In the genomic region with DNA sequence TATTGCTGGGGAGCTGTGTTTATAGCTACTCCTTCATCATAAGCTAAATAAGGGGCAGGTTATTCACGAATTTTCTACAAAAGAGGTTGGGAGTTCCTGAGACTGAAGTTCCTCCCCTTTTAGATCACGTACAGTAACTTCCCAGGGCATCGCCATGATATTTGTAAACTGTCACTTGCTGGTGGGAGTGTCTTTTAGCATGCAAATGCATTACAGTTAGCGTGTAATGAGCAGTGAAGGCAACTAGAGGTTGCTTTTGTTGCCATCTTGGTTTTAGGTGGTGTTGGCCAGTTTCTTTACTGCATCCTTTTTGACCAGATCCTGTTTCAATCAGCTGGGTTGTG, we compare ENCODE assay signal across 25 cellular contexts.
DNase-seq lines count a peak whose midpoint lies in the region; FAIRE-seq and TF ChIP-seq lines count a peak whose summit lies in the region.
"Had no signal": no experiment of that assay in that cellular context is flagged by ENCODE, and none has a peak within 500 bp of the region (broad histone marks: within the 10 kb centered on the region; RNA-seq: fewer than 3 reads in every experiment).

No MANE protein-coding gene starts in this region.

- CTCF ChIA-PET in AG04450 (lab: Charles Lee), result interaction anchor here (1.0 to 3.4 kb wide), 2 partner anchors 20 to 111 kb away, joined by 3 to 17 read pairs; no protein-coding TSS in a partner anchor

- H3K4me1 Mint-ChIP-seq in T-helper 2 cell treated with Interferon-gamma antibody and Interleukin-4, amounts not matched to agents 5 μg/mL and 100 μg/mL, for 36 hours (ENCODE audit: low read depth), result peaks cover 4% of the 10 kb centered on the region
- H3K4me1 Mint-ChIP-seq: activated B cell treated with CpG ODN at 0.5 μM for 24 hours, memory B cell, T-helper 17 cell had no signal

- no peaks in the 10 kb centered on the region for H3K9me3 Mint-ChIP-seq in T-helper 2 cell treated with Interferon-gamma antibody and Interleukin-4, amounts not matched to agents 5 μg/mL and 100 μg/mL, for 36 hours
- H3K9me3 Mint-ChIP-seq: activated B cell treated with CpG ODN at 0.5 μM for 24 hours; activated CD4-positive, alpha-beta memory T cell treated with anti-CD3 and anti-CD28 coated beads for 36 hours; memory B cell; natural killer cell treated with Interleukin-12 subunit alpha and Interleukin-12 subunit beta and Interleukin-15 and Interleukin-18, amount 100 ng/mL, for 72 hours had no signal

- TF ChIP-seq CTCF in AG04450 (IDR thresholded peaks at IDR 0.05; ENCODE audit: low read depth, low read length) (no peak), WI38 (IDR thresholded peaks at IDR 0.05; ENCODE audit: low read depth, low read length) (no peak), fibroblast of villous mesenchyme (IDR thresholded peaks at IDR 0.05; ENCODE audit: insufficient read depth, low read depth, low read length) (no peak), osteoblast (IDR thresholded peaks at IDR 0.05; ENCODE audit: extremely low read depth, low read depth, low read length) (no peak)

- peak overlapping the region; percentile 55 for H3K4me2 ChIP-seq in osteoblast (ENCODE audit: insufficient read depth, low read length)

- H3K4me3 Mint-ChIP-seq in T-helper 2 cell treated with Interferon-gamma antibody and Interleukin-4, amounts not matched to agents 5 μg/mL and 100 μg/mL, for 36 hours, result no peak overlapping the region
- H3K4me3 Mint-ChIP-seq: activated B cell treated with CpG ODN at 0.5 μM for 24 hours; activated CD4-positive, alpha-beta memory T cell treated with anti-CD3 and anti-CD28 coated beads for 36 hours; memory B cell; natural killer cell treated with Interleukin-12 subunit alpha and Interleukin-12 subunit beta and Interleukin-15 and Interleukin-18, amount 100 ng/mL, for 72 hours; T-helper 17 cell had no signal

- H3K27ac Mint-ChIP-seq in T-helper 2 cell treated with Interferon-gamma antibody and Interleukin-4, amounts not matched to agents 5 μg/mL and 100 μg/mL, for 36 hours, result no peak overlapping the region
- H3K27ac Mint-ChIP-seq: activated B cell treated with CpG ODN at 0.5 μM for 24 hours; activated CD4-positive, alpha-beta memory T cell treated with anti-CD3 and anti-CD28 coated beads for 36 hours; memory B cell; natural killer cell treated with Interleukin-12 subunit alpha and Interleukin-12 subunit beta and Interleukin-15 and Interleukin-18, amount 100 ng/mL, for 72 hours; T-helper 17 cell had no signal

- no peak for FAIRE-seq in HTR-8/SVneo (lab: Jason Lieb, UNC)
- FAIRE-seq: G401.6 had no signal

- peaks cover 3% of the 10 kb centered on the region for H3K4me1 ChIP-seq in osteoblast (ENCODE audit: insufficient read depth, low read length)
- H3K4me1 ChIP-seq: adrenal gland, gastrocnemius medialis, psoas muscle, SJCRH30, vagina had no signal

- no peaks in the 10 kb centered on the region for H3K36me3 Mint-ChIP-seq in T-helper 2 cell treated with Interferon-gamma antibody and Interleukin-4, amounts not matched to agents 5 μg/mL and 100 μg/mL, for 36 hours (ENCODE audit: low read depth)
- H3K36me3 Mint-ChIP-seq: activated CD4-positive, alpha-beta memory T cell treated with anti-CD3 and anti-CD28 coated beads for 36 hours; memory B cell; natural killer cell treated with Interleukin-12 subunit alpha and Interleukin-12 subunit beta and Interleukin-15 and Interleukin-18, amount 100 ng/mL, for 72 hours had no signal

- no peaks in the 10 kb centered on the region for H3K36me3 ChIP-seq in osteoblast (ENCODE audit: insufficient read depth, low read length)
- H3K36me3 ChIP-seq: adrenal gland, gastrocnemius medialis, SJCRH30, vagina had no signal

- H3K4me3 ChIP-seq in AG04450 (ENCODE audit: low read depth, low read length), result 0 out of 2 replicates have a peak overlapping the region, but pooled peaks have one; percentile 17
- H3K4me3 ChIP-seq in WI38 (ENCODE audit: low read depth, low read length), result peak overlapping the region; percentile 3; the same call in 1 of the 2 replicates
- peak overlapping the region; percentile 31 for H3K4me3 ChIP-seq in fibroblast of villous mesenchyme (ENCODE audit: low read depth, low read length)
- H3K4me3 ChIP-seq in osteoblast (ENCODE audit: insufficient read depth, low read length), result peak overlapping the region; percentile 31
- H3K4me3 ChIP-seq: gastrocnemius medialis, psoas muscle, SJCRH30 had no signal

- no peaks in the 10 kb centered on the region for H3K9me3 ChIP-seq in AG04450 (ENCODE audit: control insufficient read depth, insufficient read depth, low read length)
- H3K9me3 ChIP-seq in osteoblast (ENCODE audit: low read depth, low read length), result no peaks in the 10 kb centered on the region
- H3K9me3 ChIP-seq: adrenal gland, gastrocnemius medialis, psoas muscle, SJCRH30, vagina had no signal

- H3K27me3 Mint-ChIP-seq in T-helper 2 cell treated with Interferon-gamma antibody and Interleukin-4, amounts not matched to agents 5 μg/mL and 100 μg/mL, for 36 hours (ENCODE audit: low read depth), result peaks cover 14% of the 10 kb centered on the region

- POLR2A ChIA-PET in AG04450 (lab: Yijun Ruan, JAX), result no interaction called here

- H3K27ac ChIP-seq in AG04450 (ENCODE audit: low read depth, low read length), result no peak overlapping the region
- no peak overlapping the region for H3K27ac ChIP-seq in osteoblast (ENCODE audit: low read depth, low read length)
- H3K27ac ChIP-seq: adrenal gland, gastrocnemius medialis, psoas muscle, SJCRH30, vagina had no signal

- no peaks in the 10 kb centered on the region for H3K79me2 ChIP-seq in osteoblast (ENCODE audit: insufficient read depth, low read length)

- H3K27me3 ChIP-seq in AG04450 (ENCODE audit: control insufficient read depth, insufficient read depth, low read length) (no peaks in the 10 kb centered on the region), osteoblast (ENCODE audit: insufficient read depth, low read length) (no peaks in the 10 kb centered on the region)
- H3K27me3 ChIP-seq: adrenal gland, gastrocnemius medialis, SJCRH30, vagina had no signal

- DNase-seq in AG04450 (ENCODE audit: low read depth, low spot score) (no peak), fibroblast of villous mesenchyme (ENCODE audit: low read depth) (no peak), osteoblast (ENCODE audit: insufficient read length, low spot score, missing footprints) (no peak), A172 (ENCODE audit: low spot score) (no peak), HTR-8/SVneo (ENCODE audit: insufficient read length, low spot score) (no peak), HPDE6-E6E7 (ENCODE audit: extremely low spot score) (no peak)
- no peak for DNase-seq in T-helper 2 cell treated with Interferon-gamma antibody and Interleukin-4, amounts not matched to agents 5 μg/mL and 100 μg/mL, for 36 hours (ENCODE audit: low spot score)
- DNase-seq: activated B cell treated with CpG ODN at 0.5 μM for 24 hours; activated CD4-positive, alpha-beta memory T cell treated with anti-CD3 and anti-CD28 coated beads for 36 hours; activated gamma-delta T cell; DMS 273 treated with DMSO at 0.1 percent for 48 hours; gastrocnemius medialis; KG1; NCI-H187; NCI-H774; psoas muscle; SJCRH30; stimulated activated CD4-positive, alpha-beta T cell treated with anti-CD3 and anti-CD28 coated beads, Interleukin-4, amount 100 ng/mL, for 24 hours; T-helper 17 cell had no signal

- no peaks in the 10 kb centered on the region for H4K20me1 ChIP-seq in osteoblast (ENCODE audit: insufficient read depth, low read length)

- H2AFZ ChIP-seq in osteoblast (ENCODE audit: low read length), result peak overlapping the region; percentile 74
